In genomic region chr3:147428396-147429153, GRCh38 we compare ENCODE assay signal across 29 cellular contexts. TPM values are rescaled to one million over a fixed set of nuclear protein-coding genes. Genes with fewer than 3 reads are reported as not detected.
"Had no signal": no experiment of that assay in that cellular context is flagged by ENCODE, and none has a peak within 500 bp of the region (broad histone marks: within the 10 kb centered on the region; RNA-seq: fewer than 3 reads in every experiment).

No MANE protein-coding gene starts in this region.

- H3K4me3 Mint-ChIP-seq: memory B cell; naive thymus-derived CD8-positive, alpha-beta T cell; nephron; neural crest cell; stimulated activated effector memory CD8-positive, alpha-beta T cell treated with anti-CD3 and anti-CD28 coated beads, Interleukin-12 subunit alpha, Interleukin-12 subunit beta, amount 100 ng/mL, for 72 hours; stimulated activated naive CD8-positive, alpha-beta T cell treated with anti-CD3 and anti-CD28 coated beads, Interleukin-15, Interleukin-2, amounts not matched to agents 100 ng/mL and 50 ng/mL, for 24 hours had no signal

- H3K27ac Mint-ChIP-seq: memory B cell; naive thymus-derived CD8-positive, alpha-beta T cell; stimulated activated effector memory CD8-positive, alpha-beta T cell treated with anti-CD3 and anti-CD28 coated beads, Interleukin-12 subunit alpha, Interleukin-12 subunit beta, amount 100 ng/mL, for 72 hours; stimulated activated naive CD8-positive, alpha-beta T cell treated with anti-CD3 and anti-CD28 coated beads, Interleukin-15, Interleukin-2, amounts not matched to agents 100 ng/mL and 50 ng/mL, for 24 hours had no signal

- ATAC-seq: naive thymus-derived CD8-positive, alpha-beta T cell; pancreas; right cardiac atrium; sciatic nerve; stimulated activated effector memory CD8-positive, alpha-beta T cell treated with anti-CD3 and anti-CD28 coated beads, Interleukin-12 subunit alpha, Interleukin-12 subunit beta, amount 100 ng/mL, for 72 hours; upper lobe of right lung had no signal

- H3K36me3 Mint-ChIP-seq: memory B cell; stimulated activated effector memory CD8-positive, alpha-beta T cell treated with anti-CD3 and anti-CD28 coated beads, Interleukin-12 subunit alpha, Interleukin-12 subunit beta, amount 100 ng/mL, for 72 hours had no signal

- H3K4me1 Mint-ChIP-seq: memory B cell; naive thymus-derived CD8-positive, alpha-beta T cell; stimulated activated effector memory CD8-positive, alpha-beta T cell treated with anti-CD3 and anti-CD28 coated beads, Interleukin-12 subunit alpha, Interleukin-12 subunit beta, amount 100 ng/mL, for 72 hours had no signal

- H3K4me3 ChIP-seq: left ventricle myocardium inferior, lung, pancreas, prostate gland, skin epidermis, suprapubic skin, thoracic aorta, tibial artery, upper lobe of right lung had no signal

- DNase-seq: islet precursor cell; left ventricle myocardium inferior; midbrain; naive thymus-derived CD8-positive, alpha-beta T cell; nucleus accumbens; pancreas; posterior cingulate gyrus; right cardiac atrium; stimulated activated CD4-positive, alpha-beta T cell treated with anti-CD3 and anti-CD28 coated beads, Interleukin-12 subunit alpha, Interleukin-12 subunit beta, amount 100 ng/mL, for 4 hours; stimulated activated CD4-positive, alpha-beta T cell treated with anti-CD3 and anti-CD28 coated beads, Interleukin-15, amount 100 ng/mL, for 24 hours; stimulated activated CD4-positive, alpha-beta T cell treated with anti-CD3 and anti-CD28 coated beads, Interleukin-2, amount 100 ng/mL, for 24 hours; stimulated activated CD4-positive, alpha-beta T cell treated with anti-CD3 and anti-CD28 coated beads, Interleukin-4, amount 100 ng/mL, for 24 hours; stimulated activated naive CD4-positive, alpha-beta T cell; tibial artery; trophoblast cell; upper lobe of right lung had no signal

- H3K9me3 Mint-ChIP-seq: nephron, neural crest cell had no signal

RNA-seq across cellular contexts. Expression of gene ZIC1, which starts 19.4 kb away (rescaled TPM):
- total RNA-seq: kidney epithelial cell; left ventricle myocardium inferior; lung; mesenteric fat pad; naive thymus-derived CD8-positive, alpha-beta T cell; pancreas; prostate gland; upper lobe of right lung had no signal
- polyA plus RNA-seq: naive thymus-derived CD8-positive, alpha-beta T cell; pancreas; right cardiac atrium had no signal

RNA-seq across cellular contexts. Expression of gene ZIC4, which starts 22.2 kb away (rescaled TPM):
- total RNA-seq: kidney epithelial cell; left ventricle myocardium inferior; lung; mesenteric fat pad; naive thymus-derived CD8-positive, alpha-beta T cell; pancreas; prostate gland; right cardiac atrium; suprapubic skin; thoracic aorta; upper lobe of right lung had no signal
- polyA plus RNA-seq: lung; naive thymus-derived CD8-positive, alpha-beta T cell; pancreas; right cardiac atrium had no signal
